18 cellular contexts compared by ENCODE assay signal in genomic region chr1:90175490-90176157, GRCh38.
DNase-seq lines count a peak whose midpoint lies in the region; ATAC-seq and TF ChIP-seq lines count a peak whose summit lies in the region.
"Had no signal": no experiment of that assay in that cellular context is flagged by ENCODE, and none has a peak within 500 bp of the region (broad histone marks: within the 10 kb centered on the region; RNA-seq: fewer than 3 reads in every experiment).

No MANE protein-coding gene starts in this region.

- DNase-seq in IMR-90 (no peak), RWPE1 (ENCODE audit: low spot score) (peak; percentile 13), fibroblast of pulmonary artery (ENCODE audit: low read depth) (peak; percentile 26), skeletal muscle cell (ENCODE audit: low read depth) (peak; percentile 21), colonic mucosa (no peak), SHP77 (lab: John Stamatoyannopoulos, UW) (no peak), GM19240 (ENCODE audit: insufficient read length, low spot score) (no peak)
- DNase-seq: activated CD8-positive, alpha-beta memory T cell treated with anti-CD3 and anti-CD28 coated beads, Interleukin-2, amount 50 U/mL, for 48 hours; activated effector memory CD4-positive, alpha-beta T cell treated with Interleukin-2 at 50 U/mL for 16 hours; CD8-positive, alpha-beta memory T cell; hypothalamus; islet precursor cell; naive B cell; NCI-H1417 treated with DMSO at 0.1 percent for 48 hours; NCI-H82; SIG-M5; stimulated activated CD4-positive, alpha-beta T cell treated with anti-CD3 and anti-CD28 coated beads, Interleukin-1b, Interleukin-23, amount 100 ng/mL, for 48 hours; stimulated activated naive CD4-positive, alpha-beta T cell had no signal

- TF ChIP-seq POLR2A in IMR-90 (IDR thresholded peaks at IDR 0.05; ENCODE audit: low read depth, low read length): no peak

- H3K56ac ChIP-seq in IMR-90 (ENCODE audit: extremely low read depth, insufficient read depth, low read length): no peak overlapping the region

- no peak overlapping the region for H2AFZ ChIP-seq in IMR-90 (replicated peaks; ENCODE audit: low read length, poor library complexity)

- no peak overlapping the region for H4K8ac ChIP-seq in IMR-90 (ENCODE audit: low read depth in 2 of 2, low read length in 2 of 2)

- no peak overlapping the region for H3K23ac ChIP-seq in IMR-90 (ENCODE audit: low read depth, low read length)

- no peak overlapping the region for H4K91ac ChIP-seq in IMR-90 (ENCODE audit: insufficient read depth, low read depth, low read length)

- H3K9me3 ChIP-seq in IMR-90 (ENCODE audit: control insufficient read depth, insufficient read depth, low read length) (no peaks in the 10 kb centered on the region), colonic mucosa (no peaks in the 10 kb centered on the region)

- no peak overlapping the region for H3K4me2 ChIP-seq in IMR-90 (ENCODE audit: low read depth, low read length)

- H3K4me3 ChIP-seq in IMR-90 (ENCODE audit: insufficient read depth, low read depth, low read length) (no peak overlapping the region), fibroblast of pulmonary artery (replicated peaks; ENCODE audit: low read depth, low read length) (no peak overlapping the region), skeletal muscle cell (ENCODE audit: low read depth, low read length) (no peak overlapping the region), colonic mucosa (no peak overlapping the region)

- POLR2A ChIA-PET in IMR-90 (lab: Charles Lee; ENCODE audit: unreplicated experiment): no interaction called here
- POLR2A ChIA-PET in RWPE1 (lab: Yijun Ruan, JAX; ENCODE audit: low non-redundant PET): no interaction called here

- TF ChIP-seq CTCF in IMR-90 (conservative IDR thresholded peaks at IDR 0.05; ENCODE audit: low read depth, low read length): no peak
- no peak for TF ChIP-seq CTCF in RWPE1 (conservative IDR thresholded peaks at IDR 0.05; ENCODE audit: low read depth)
- no peak for TF ChIP-seq CTCF in fibroblast of pulmonary artery (IDR thresholded peaks at IDR 0.05; ENCODE audit: low read length, missing control alignments)
- TF ChIP-seq CTCF in colonic mucosa (IDR thresholded peaks at IDR 0.05): no peak

- CTCF ChIA-PET in IMR-90 (lab: Yijun Ruan, JAX): no interaction called here
- CTCF ChIA-PET in RWPE1 (lab: Yijun Ruan, JAX): no interaction called here

- H2AK5ac ChIP-seq in IMR-90 (ENCODE audit: low read depth, low read length): no peak overlapping the region

- H3K9ac ChIP-seq in IMR-90 (ENCODE audit: low read depth, low read length) (no peak overlapping the region), colonic mucosa (ENCODE audit: low read depth in 2 of 2, low read length in 2 of 2) (no peak overlapping the region)

- H3K27me3 ChIP-seq in IMR-90 (ENCODE audit: control insufficient read depth, insufficient read depth, low read length) (no peaks in the 10 kb centered on the region), colonic mucosa (no peaks in the 10 kb centered on the region)

- H2AK9ac ChIP-seq in IMR-90 (replicated peaks; ENCODE audit: low read depth, low read length, poor library complexity): no peak overlapping the region

- intact Hi-C loops in IMR-90 (cut with micrococcal nuclease): no loop called here
- intact Hi-C loops in colonic mucosa (cut with DNase I): no loop called here

- no CpG with 5 or more reads among the region's 3 CpGs for WGBS in IMR-90 (ENCODE audit: extremely low coverage in 2 of 2, insufficient read length in 1 of 2), 2 experiments

- in situ Hi-C loops in IMR-90 (cut with MboI; ENCODE audit: low sequenced_read_pairs): no loop called here

- H2BK20ac ChIP-seq in IMR-90 (ENCODE audit: low read depth, low read length): no peak overlapping the region

- no peak overlapping the region for H2BK5ac ChIP-seq in IMR-90 (ENCODE audit: low read depth, low read length, poor library complexity, severe bottlenecking)

- no TSS peak for BruUV-seq in IMR-90 (replicated peaks; lab: Mats Ljungman, UMichigan)

- no peak for TF ChIP-seq RAD21 in IMR-90 (IDR thresholded peaks at IDR 0.05; ENCODE audit: low read length)

- no peak overlapping the region for H2BK15ac ChIP-seq in IMR-90 (ENCODE audit: low read depth, low read length)

- H3K4ac ChIP-seq in IMR-90 (ENCODE audit: low read depth, low read length): no peak overlapping the region

- no peaks in the 10 kb centered on the region for H3K79me1 ChIP-seq in IMR-90 (ENCODE audit: low read depth in 1 of 2, low read length in 2 of 2)

- H3K27ac ChIP-seq in IMR-90 (ENCODE audit: insufficient read depth, low read length) (no peak overlapping the region), RWPE1 (no peak overlapping the region), colonic mucosa (no peak overlapping the region)

- no peak for ATAC-seq in IMR-90 (ENCODE audit: low read depth)

- H3K4me1 ChIP-seq in IMR-90 (ENCODE audit: control insufficient read depth, insufficient read depth, low read length): no peaks in the 10 kb centered on the region
- H3K4me1 ChIP-seq in colonic mucosa: no peaks in the 10 kb centered on the region

- dilution Hi-C loops in IMR-90 (cut with HindIII; ENCODE audit: low sequenced_read_pairs, unreplicated experiment): no loop called here

- no peak overlapping the region for H3K14ac ChIP-seq in IMR-90 (replicated peaks; ENCODE audit: low read depth, low read length)

- no peaks in the 10 kb centered on the region for H3K9me1 ChIP-seq in IMR-90 (ENCODE audit: insufficient read depth, low read length)

- H3K36me3 ChIP-seq in IMR-90 (ENCODE audit: control insufficient read depth, insufficient read depth, low read length) (no peaks in the 10 kb centered on the region), colonic mucosa (no peaks in the 10 kb centered on the region)

- no peak overlapping the region for H3K18ac ChIP-seq in IMR-90 (ENCODE audit: low read depth, low read length)

- H4K20me1 ChIP-seq in IMR-90 (ENCODE audit: insufficient read depth, low read length): no peaks in the 10 kb centered on the region

- no peak overlapping the region for H2BK120ac ChIP-seq in IMR-90 (ENCODE audit: low read depth, low read length)

- no peak overlapping the region for H4K5ac ChIP-seq in IMR-90 (ENCODE audit: low read depth, low read length)

TF ChIP-seq in IMR-90, 13 proteins besides CTCF, POLR2A, EP300 and RAD21:
- TF ChIP-seq ELK1 (IDR thresholded peaks at IDR 0.05; ENCODE audit: borderline replicate concordance, low read depth, low read length) (no peak), CEBPB (IDR thresholded peaks at IDR 0.05; ENCODE audit: low read depth, low read length) (peak; percentile 45)

Comparison
In these comparisons a context has a peak if more than half of its experiments do, and no peak if none do; other contexts are left out.
1. DNase-seq: peak in RWPE1 (single experiment), fibroblast of pulmonary artery (single experiment) and skeletal muscle cell (single experiment); none in IMR-90 (single experiment), colonic mucosa (single experiment), SHP77 (0 of 2) and GM19240 (single experiment).